Comparison of ENCODE assay signal across 13 cellular contexts in the genomic region with DNA sequence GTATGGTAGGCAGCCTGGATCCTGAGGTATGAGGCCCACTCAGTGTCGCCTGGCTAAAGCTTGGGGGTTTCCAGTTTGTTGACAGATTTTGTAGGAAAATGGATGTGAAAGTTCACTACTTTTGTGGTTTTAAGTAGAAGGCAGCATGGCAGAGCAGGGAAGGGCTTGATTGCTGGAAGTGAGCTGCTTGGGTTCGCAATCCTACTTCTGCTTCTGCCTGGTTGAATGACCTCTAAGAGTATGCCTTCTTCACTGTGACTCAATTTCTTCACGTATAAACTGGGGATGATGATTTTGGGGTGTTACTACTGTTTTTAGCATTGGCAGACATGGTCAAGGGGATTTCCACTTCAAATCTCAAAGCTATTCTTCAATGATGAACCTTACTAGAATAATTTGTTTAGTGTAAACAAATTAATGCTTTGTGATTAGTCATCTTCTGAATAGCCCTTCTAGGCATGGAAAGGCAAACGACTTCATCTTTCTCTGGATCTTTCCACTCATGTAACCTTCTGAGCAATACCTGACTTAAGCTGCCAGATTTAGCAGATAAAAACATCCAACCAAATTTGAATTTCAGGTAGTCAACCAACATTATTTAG. TPM values are rescaled to one million over a fixed set of nuclear protein-coding genes. Genes with fewer than 3 reads are reported as not detected.
DNase-seq lines count a peak whose midpoint lies in the region; ATAC-seq and TF ChIP-seq lines count a peak whose summit lies in the region.
"Had no signal": no experiment of that assay in that cellular context is flagged by ENCODE, and none has a peak within 500 bp of the region (broad histone marks: within the 10 kb centered on the region; RNA-seq: fewer than 3 reads in every experiment).

No MANE protein-coding gene starts in this region.

- no peaks in the 10 kb centered on the region for H3K27me3 ChIP-seq in GM23338 (ENCODE audit: insufficient read depth)
- H3K27me3 ChIP-seq in naive thymus-derived CD4-positive, alpha-beta T cell (ENCODE audit: control insufficient read depth in 2 of 2, insufficient read depth in 2 of 2, low read length in 2 of 2), result no peaks in the 10 kb centered on the region

- POLR2A ChIA-PET in naive thymus-derived CD4-positive, alpha-beta T cell (lab: Charles Lee), result no interaction called here

- CTCF ChIA-PET in naive thymus-derived CD4-positive, alpha-beta T cell (lab: Charles Lee), result interaction anchor here (0.6 kb wide), 1 partner anchor 102 kb away, joined by 3 read pairs; no protein-coding TSS in a partner anchor

- H3K4me1 ChIP-seq in GM23338 (ENCODE audit: insufficient read depth), result peaks cover 23% of the 10 kb centered on the region
- no peaks in the 10 kb centered on the region for H3K4me1 ChIP-seq in naive thymus-derived CD4-positive, alpha-beta T cell (ENCODE audit: control insufficient read depth in 2 of 2, insufficient read depth in 2 of 2, low read length in 2 of 2)

- TF ChIP-seq CTCF in GM10266 (IDR thresholded peaks at IDR 0.05; ENCODE audit: control insufficient read depth, insufficient read depth, low read depth, missing control alignments), result no peak
- no peak for TF ChIP-seq CTCF in GM23338 (conservative IDR thresholded peaks at IDR 0.05; ENCODE audit: low read depth in 2 of 2)

- peaks cover 19% of the 10 kb centered on the region for H3K4me1 Mint-ChIP-seq in GM23338
- peaks cover 0 to 12% (median 0%) of the 10 kb centered on the region in 7 donors for H3K4me1 Mint-ChIP-seq in naive thymus-derived CD4-positive, alpha-beta T cell

- no peaks in the 10 kb centered on the region for H3K9me3 Mint-ChIP-seq in GM23338
- H3K9me3 Mint-ChIP-seq in naive thymus-derived CD4-positive, alpha-beta T cell, result peaks cover 0 to 3% (median 0%) of the 10 kb centered on the region in 11 donors

- H3K36me3 ChIP-seq in GM23338 (ENCODE audit: insufficient read depth), result no peaks in the 10 kb centered on the region
- no peaks in the 10 kb centered on the region for H3K36me3 ChIP-seq in naive thymus-derived CD4-positive, alpha-beta T cell (ENCODE audit: control insufficient read depth in 2 of 3, insufficient read depth in 3 of 3, low read length in 3 of 3)

- H3F3A ChIP-seq in GM23338 (replicated peaks; ENCODE audit: low read depth), result no peaks in the 10 kb centered on the region

- no peaks in the 10 kb centered on the region for H3K79me2 ChIP-seq in GM23338 (replicated peaks; ENCODE audit: insufficient read depth)

- H3K27ac Mint-ChIP-seq in GM23338, result no peak overlapping the region; the same call in 1 of the 2 replicates
- H3K27ac Mint-ChIP-seq in naive thymus-derived CD4-positive, alpha-beta T cell, result no peak overlapping the region

- H3K36me3 Mint-ChIP-seq in GM23338 (ENCODE audit: low read depth), result no peaks in the 10 kb centered on the region
- H3K36me3 Mint-ChIP-seq in naive thymus-derived CD4-positive, alpha-beta T cell, result peaks cover 0 to 4% (median 0%) of the 10 kb centered on the region in 5 donors

- H3K9me3 ChIP-seq in naive thymus-derived CD4-positive, alpha-beta T cell (ENCODE audit: control insufficient read depth in 2 of 3, low read length in 3 of 3), result no peaks in the 10 kb centered on the region

- H2AFZ ChIP-seq in GM23338, result no peak overlapping the region

- 0 out of 2 replicates have a peak overlapping the region, but pooled peaks have one; percentile 38 for H3K4me2 ChIP-seq in GM23338

- intact Hi-C loops in naive thymus-derived CD4-positive, alpha-beta T cell (cut with micrococcal nuclease), result no loop called here

- no peaks in the 10 kb centered on the region for H4K20me1 ChIP-seq in GM23338 (replicated peaks; ENCODE audit: insufficient read depth)

- no peak for ATAC-seq in GM23338
- peak; percentile 84 for ATAC-seq in naive thymus-derived CD4-positive, alpha-beta T cell
- no peak for ATAC-seq in GM21447 (IDR thresholded peaks at IDR 0.05; ENCODE audit: unreplicated experiment)
- no peak for ATAC-seq in HG02678 (IDR thresholded peaks at IDR 0.05; ENCODE audit: unreplicated experiment)
- no peak for ATAC-seq in HG03469 (IDR thresholded peaks at IDR 0.05; ENCODE audit: unreplicated experiment)
- ATAC-seq in GM18498 (IDR thresholded peaks at IDR 0.05; ENCODE audit: unreplicated experiment), result no peak
- ATAC-seq: left cardiac atrium had no signal

- no peak overlapping the region for H3K4me3 Mint-ChIP-seq in GM23338
- no peak overlapping the region for H3K4me3 Mint-ChIP-seq in naive thymus-derived CD4-positive, alpha-beta T cell

- no peak overlapping the region for H3K27ac ChIP-seq in GM23338 (ENCODE audit: low read depth)
- H3K27ac ChIP-seq in naive thymus-derived CD4-positive, alpha-beta T cell (ENCODE audit: low read depth, low read length), result no peak overlapping the region

- H3K27me3 Mint-ChIP-seq in GM23338 (ENCODE audit: insufficient read depth, low read depth, poor library complexity), result peaks cover 6% of the 10 kb centered on the region
- H3K27me3 Mint-ChIP-seq in naive thymus-derived CD4-positive, alpha-beta T cell, result peaks cover 0 to 7% (median 4%) of the 10 kb centered on the region in 5 donors

- H3K9me2 ChIP-seq in GM23338 (ENCODE audit: insufficient read depth), result peaks cover 10% of the 10 kb centered on the region; the same call in 1 of the 2 replicates

- peak; percentile 8 for DNase-seq in GM10266 (ENCODE audit: extremely low spot score)
- no peak for DNase-seq in GM23338 (ENCODE audit: low spot score)
- DNase-seq in RPMI7951 (ENCODE audit: low read depth), result peak; percentile 19
- no peak for DNase-seq in naive thymus-derived CD4-positive, alpha-beta T cell
- DNase-seq: activated CD8-positive, alpha-beta memory T cell treated with anti-CD3 and anti-CD28 coated beads for 24 hours; effector CD8-positive, alpha-beta T cell; glutamatergic neuron; left cardiac atrium; NCI-H2029 treated with DMSO at 0.1 percent for 48 hours had no signal

- H3K4me3 ChIP-seq in GM23338, result no peak overlapping the region
- no peak overlapping the region for H3K4me3 ChIP-seq in naive thymus-derived CD4-positive, alpha-beta T cell (ENCODE audit: low read length)

TF ChIP-seq in GM23338, 12 proteins besides CTCF, POLR2A, EP300 and RAD21:
- no peak for TF ChIP-seq EZH2phosphoT487 (IDR thresholded peaks at IDR 0.05; ENCODE audit: unreplicated experiment)
- no peak for TF ChIP-seq CREB1 (CRISPR knock-in tag; IDR thresholded peaks at IDR 0.05; ENCODE audit: low read depth)
- TF ChIP-seq JUNB (IDR thresholded peaks at IDR 0.05; ENCODE audit: unreplicated experiment), result no peak
- TF ChIP-seq POLR2AphosphoS5 (IDR thresholded peaks at IDR 0.05; ENCODE audit: low read depth), result no peak
TF ChIP-seq in GM23338: peak in this region for 0.

RNA-seq across cellular contexts. Expression of a gene that starts 13.2 kb away (rescaled TPM):
- not detected in 2 replicates for total RNA-seq in GM23338 (2014; rRNA removed; shearing (Covaris generic))
- polyA plus RNA-seq in GM23338 (2016; fragmentation: Nextera tagmentation; extraction: Ambion mirVana), result not detected in 2 replicates
- not detected in 2 replicates for total RNA-seq in RPMI7951 (2014; rRNA removed; shearing (Covaris generic))
- total RNA-seq in naive thymus-derived CD4-positive, alpha-beta T cell, result not detected
- polyA plus RNA-seq in naive thymus-derived CD4-positive, alpha-beta T cell, result not detected

Comparison
In these comparisons a context has a peak if more than half of its experiments do, and no peak if none do; other contexts are left out.
1. DNase-seq: peak in GM10266 (single experiment) and RPMI7951 (single experiment); none in GM23338 (single experiment) and naive thymus-derived CD4-positive, alpha-beta T cell (0 of 9).